ENCODE assay signal across 16 cellular contexts in genomic region chr5:14444988-14445387, GRCh38.
DNase-seq lines count a peak whose midpoint lies in the region; ATAC-seq, FAIRE-seq and TF ChIP-seq lines count a peak whose summit lies in the region.
"Had no signal": no experiment of that assay in that cellular context is flagged by ENCODE, and none has a peak within 500 bp of the region (broad histone marks: within the 10 kb centered on the region; RNA-seq: fewer than 3 reads in every experiment).

No MANE protein-coding gene starts in this region.

- no peak overlapping the region for H3K4me3 Mint-ChIP-seq in activated T-helper 2 cell treated with anti-CD3 and anti-CD28 coated beads, Interferon-gamma antibody, Interleukin-2, Interleukin-4, amounts not matched to agents 10 μg/mL and 5 μg/mL and 100 μg/mL, durations not matched to agents 14 hours and 24 hours and 36 hours (ENCODE audit: low read depth)

- DNase-seq in HTR-8/SVneo (ENCODE audit: insufficient read length, low spot score) (peak; percentile 46), adipocyte (ENCODE audit: low read depth) (peak; percentile 32), right cardiac atrium (no peak), smooth muscle cell (lab: John Stamatoyannopoulos, UW; ENCODE audit: unreplicated experiment) (no peak)
- no peak for DNase-seq in stimulated activated CD4-positive, alpha-beta T cell treated with anti-CD3 and anti-CD28 coated beads, Interleukin-2, amount 100 ng/mL, for 24 hours
- DNase-seq in activated T-helper 2 cell treated with anti-CD3 and anti-CD28 coated beads, Interferon-gamma antibody, Interleukin-2, Interleukin-4, amounts not matched to agents 10 μg/mL and 5 μg/mL and 100 μg/mL, durations not matched to agents 14 hours and 24 hours and 36 hours (ENCODE audit: low spot score): no peak
- DNase-seq: aorta, DMS153, NCI-H1436, T1000 had no signal

- no peaks in the 10 kb centered on the region for H3K9me3 Mint-ChIP-seq in activated T-helper 2 cell treated with anti-CD3 and anti-CD28 coated beads, Interferon-gamma antibody, Interleukin-2, Interleukin-4, amounts not matched to agents 10 μg/mL and 5 μg/mL and 100 μg/mL, durations not matched to agents 14 hours and 24 hours and 36 hours

- no peaks in the 10 kb centered on the region for H3K27me3 Mint-ChIP-seq in activated T-helper 2 cell treated with anti-CD3 and anti-CD28 coated beads, Interferon-gamma antibody, Interleukin-2, Interleukin-4, amounts not matched to agents 10 μg/mL and 5 μg/mL and 100 μg/mL, durations not matched to agents 14 hours and 24 hours and 36 hours (ENCODE audit: low read depth)

- no peak for FAIRE-seq in HTR-8/SVneo (lab: Jason Lieb, UNC)
- FAIRE-seq: GM12892 had no signal

- ATAC-seq in right cardiac atrium (no peak), GM21825 (IDR thresholded peaks at IDR 0.05; ENCODE audit: unreplicated experiment) (no peak)
- ATAC-seq: left lobe of liver had no signal

- peak overlapping the region; percentile 86 for H3K9ac ChIP-seq in adipocyte (ENCODE audit: low read length)
- peak overlapping the region; percentile 42 for H3K9ac ChIP-seq in smooth muscle cell (ENCODE audit: low read depth)

- no peak for TF ChIP-seq CTCF in smooth muscle cell (IDR thresholded peaks at IDR 0.05; ENCODE audit: borderline replicate concordance, insufficient read depth, poor library complexity, severe bottlenecking)

- peaks cover 9% of the 10 kb centered on the region for H3K4me1 Mint-ChIP-seq in activated T-helper 2 cell treated with anti-CD3 and anti-CD28 coated beads, Interferon-gamma antibody, Interleukin-2, Interleukin-4, amounts not matched to agents 10 μg/mL and 5 μg/mL and 100 μg/mL, durations not matched to agents 14 hours and 24 hours and 36 hours (ENCODE audit: low read depth)

- 50% methylated on average over 4 of the region's 4 CpGs for WGBS in right cardiac atrium
- WGBS in smooth muscle cell (ENCODE audit: low lambda C conversion rate): 51% methylated on average over 4 of the region's 4 CpGs

- H3K9me3 ChIP-seq in adipocyte (ENCODE audit: control insufficient read depth, low read length) (no peaks in the 10 kb centered on the region), right cardiac atrium (ENCODE audit: control insufficient read depth, low read length) (peaks cover 2% of the 10 kb centered on the region), smooth muscle cell (replicated peaks; ENCODE audit: low read depth) (no peaks in the 10 kb centered on the region)
- H3K9me3 ChIP-seq: prostate gland, vagina had no signal

- peak overlapping the region; percentile 49 for H3K4me3 ChIP-seq in adipocyte (ENCODE audit: low read length)
- H3K4me3 ChIP-seq in right cardiac atrium (ENCODE audit: low read length): no peak overlapping the region
- no peak overlapping the region for H3K4me3 ChIP-seq in smooth muscle cell
- H3K4me3 ChIP-seq: prostate gland, vagina had no signal

- peaks cover 2% of the 10 kb centered on the region for H3K36me3 Mint-ChIP-seq in activated T-helper 2 cell treated with anti-CD3 and anti-CD28 coated beads, Interferon-gamma antibody, Interleukin-2, Interleukin-4, amounts not matched to agents 10 μg/mL and 5 μg/mL and 100 μg/mL, durations not matched to agents 14 hours and 24 hours and 36 hours (ENCODE audit: low read depth)

- H4K20me1 ChIP-seq in smooth muscle cell (ENCODE audit: low read depth): peaks cover 45% of the 10 kb centered on the region

- H3K36me3 ChIP-seq in adipocyte (ENCODE audit: control insufficient read depth, insufficient read depth, low read length, severe bottlenecking) (no peaks in the 10 kb centered on the region), smooth muscle cell (ENCODE audit: low read depth) (no peaks in the 10 kb centered on the region)
- H3K36me3 ChIP-seq: prostate gland, vagina had no signal

- H2AFZ ChIP-seq in smooth muscle cell (ENCODE audit: low read depth): no peak overlapping the region

- H3K27ac ChIP-seq in right cardiac atrium (ENCODE audit: low read length): peak overlapping the region; percentile 3
- peak overlapping the region; percentile 62 for H3K27ac ChIP-seq in smooth muscle cell (ENCODE audit: low read depth)
- H3K27ac ChIP-seq: HL-60 had no signal

- H3K79me2 ChIP-seq in smooth muscle cell (ENCODE audit: low read depth): peaks cover 4% of the 10 kb centered on the region

- H3K4me1 ChIP-seq in adipocyte (ENCODE audit: control insufficient read depth, insufficient read depth, low read length) (peaks cover 91% of the 10 kb centered on the region), right cardiac atrium (ENCODE audit: control insufficient read depth, insufficient read depth, low read length) (peaks cover 16% of the 10 kb centered on the region), smooth muscle cell (ENCODE audit: low read depth) (peaks cover 46% of the 10 kb centered on the region)

- H3K27me3 ChIP-seq in adipocyte (replicated peaks; ENCODE audit: control insufficient read depth, insufficient read depth, low read length) (no peaks in the 10 kb centered on the region), right cardiac atrium (ENCODE audit: control insufficient read depth, insufficient read depth) (no peaks in the 10 kb centered on the region), smooth muscle cell (ENCODE audit: low read depth) (no peaks in the 10 kb centered on the region)
- H3K27me3 ChIP-seq: vagina had no signal

- H3K4me2 ChIP-seq in smooth muscle cell: peak overlapping the region; percentile 66

- H3K27ac Mint-ChIP-seq in activated T-helper 2 cell treated with anti-CD3 and anti-CD28 coated beads, Interferon-gamma antibody, Interleukin-2, Interleukin-4, amounts not matched to agents 10 μg/mL and 5 μg/mL and 100 μg/mL, durations not matched to agents 14 hours and 24 hours and 36 hours: no peak overlapping the region

- intact Hi-C loops in right cardiac atrium (cut with DNase I): no loop called here
- intact Hi-C loops in activated T-helper 2 cell treated with anti-CD3 and anti-CD28 coated beads, Interferon-gamma antibody, Interleukin-2, Interleukin-4, amounts not matched to agents 10 μg/mL and 5 μg/mL and 100 μg/mL, durations not matched to agents 14 hours and 24 hours and 36 hours (cut with micrococcal nuclease): no loop called here

- peaks cover 34% of the 10 kb centered on the region for H3F3A ChIP-seq in smooth muscle cell (ENCODE audit: low read depth)

Comparison
In these comparisons a context has a peak if more than half of its experiments do, and no peak if none do; other contexts are left out.
1. DNase-seq: peak in HTR-8/SVneo (single experiment) and adipocyte (single experiment); none in right cardiac atrium (0 of 3), smooth muscle cell (single experiment), stimulated activated CD4-positive, alpha-beta T cell treated with anti-CD3 and anti-CD28 coated beads, Interleukin-2, amount 100 ng/mL, for 24 hours (0 of 2) and activated T-helper 2 cell treated with anti-CD3 and anti-CD28 coated beads, Interferon-gamma antibody, Interleukin-2, Interleukin-4, amounts not matched to agents 10 μg/mL and 5 μg/mL and 100 μg/mL, durations not matched to agents 14 hours and 24 hours and 36 hours (single experiment).